In genomic region chr3:186138272-186138981, GRCh38 we compare ENCODE assay signal across 29 cellular contexts. TPM values are rescaled to one million over a fixed set of nuclear protein-coding genes. Genes with fewer than 3 reads are reported as not detected.
DNase-seq lines count a peak whose midpoint lies in the region; ATAC-seq, FAIRE-seq and TF ChIP-seq lines count a peak whose summit lies in the region.
"Had no signal": no experiment of that assay in that cellular context is flagged by ENCODE, and none has a peak within 500 bp of the region (broad histone marks: within the 10 kb centered on the region; RNA-seq: fewer than 3 reads in every experiment).

No MANE protein-coding gene starts in this region.

- no peaks in the 10 kb centered on the region for H3K36me3 ChIP-seq in BLaER1 treated with 17β-estradiol and CSF1 and Interleukin-3, amounts not matched to agents 10 nM and 100 nM
- H3K36me3 ChIP-seq in adrenal gland (replicated peaks in 1 of 2) (no peaks in the 10 kb centered on the region), heart right ventricle (no peaks in the 10 kb centered on the region), pancreas (no peaks in the 10 kb centered on the region), suprapubic skin (no peaks in the 10 kb centered on the region)
- H3K36me3 ChIP-seq: ascending aorta, esophagus muscularis mucosa, gastroesophageal sphincter, tibial artery had no signal

- H3K4me2 ChIP-seq in BLaER1 treated with 17β-estradiol and CSF1 and Interleukin-3, amounts not matched to agents 10 nM and 100 nM = peak overlapping the region; percentile 23 to 66 (median 53); a peak in 19 of 22 replicates

- no peak for TF ChIP-seq EP300 in suprapubic skin (IDR thresholded peaks at IDR 0.05)

- ATAC-seq in heart right ventricle (peak in 7 of 8 donors; percentile 31 to 82 (median 70)), pancreas (peak; percentile 95 to 99 (median 99)), GM18873 (IDR thresholded peaks at IDR 0.05; ENCODE audit: low FRiP score, unreplicated experiment) (no peak)
- ATAC-seq: effector memory CD8-positive, alpha-beta T cell; gastroesophageal sphincter; K562; naive thymus-derived CD8-positive, alpha-beta T cell had no signal

- peak overlapping the region in 1 of 11 experiments; percentile 13; a peak in 2 of 22 replicates for H3K27ac ChIP-seq in BLaER1 treated with 17β-estradiol and CSF1 and Interleukin-3, amounts not matched to agents 10 nM and 100 nM
- H3K27ac ChIP-seq in adrenal gland (peak overlapping the region in 1 of 5 donors; percentile 3), heart right ventricle (no peak overlapping the region), pancreas (peak overlapping the region; percentile 20 to 70 (median 47)), suprapubic skin (no peak overlapping the region)
- H3K27ac ChIP-seq: ascending aorta, esophagus muscularis mucosa, gastroesophageal sphincter, parathyroid adenoma, tibial artery had no signal

- 79 to 85% (median 81%) methylated on average over 12 of the region's 12 CpGs for WGBS in adrenal gland, 4 donors
- 79 to 85% methylated on average over 12 of the region's 12 CpGs for WGBS in heart right ventricle, 2 donors
- WGBS in pancreas, 2 donors = 67 to 68% methylated on average over 12 of the region's 12 CpGs
- WGBS in suprapubic skin = 80% methylated on average over 12 of the region's 12 CpGs

- no peak overlapping the region for H3K9ac ChIP-seq in BLaER1 treated with 17β-estradiol and CSF1 and Interleukin-3, amounts not matched to agents 10 nM and 100 nM
- H3K9ac ChIP-seq: parathyroid adenoma had no signal

- TF ChIP-seq CTCF in adrenal gland (IDR thresholded peaks at IDR 0.05) (no peak), heart right ventricle (IDR thresholded peaks at IDR 0.05) (no peak), pancreas (IDR thresholded peaks at IDR 0.05) (no peak), suprapubic skin (IDR thresholded peaks at IDR 0.05) (no peak)

- H4K20me1 ChIP-seq in BLaER1 treated with 17β-estradiol and CSF1 and Interleukin-3, amounts not matched to agents 10 nM and 100 nM = no peaks in the 10 kb centered on the region

- FAIRE-seq in pancreas (lab: Jason Lieb, UNC) = no peak
- FAIRE-seq: GM12892, K562 had no signal

- H3K9me3 ChIP-seq in BLaER1 treated with 17β-estradiol and CSF1 and Interleukin-3, amounts not matched to agents 10 nM and 100 nM (replicated peaks in 1 of 11) = no peaks in the 10 kb centered on the region; a peak in 1 of 22 replicates
- no peaks in the 10 kb centered on the region for H3K9me3 ChIP-seq in adrenal gland (replicated peaks in 1 of 3)
- H3K9me3 ChIP-seq in heart right ventricle = no peaks in the 10 kb centered on the region
- H3K9me3 ChIP-seq in pancreas = no peaks in the 10 kb centered on the region
- no peaks in the 10 kb centered on the region for H3K9me3 ChIP-seq in suprapubic skin
- H3K9me3 ChIP-seq: ascending aorta, esophagus muscularis mucosa, gastroesophageal sphincter, tibial artery had no signal

- no peak for TF ChIP-seq POLR2A in adrenal gland (IDR thresholded peaks at IDR 0.05)
- TF ChIP-seq POLR2A in suprapubic skin (IDR thresholded peaks at IDR 0.05) = no peak

- no peak overlapping the region for H3K4me3 ChIP-seq in BLaER1 treated with 17β-estradiol and CSF1 and Interleukin-3, amounts not matched to agents 10 nM and 100 nM
- no peak overlapping the region for H3K4me3 ChIP-seq in adrenal gland
- no peak overlapping the region for H3K4me3 ChIP-seq in heart right ventricle
- H3K4me3 ChIP-seq in pancreas = no peak overlapping the region
- no peak overlapping the region for H3K4me3 ChIP-seq in suprapubic skin
- H3K4me3 ChIP-seq: ascending aorta, esophagus muscularis mucosa, gastroesophageal sphincter, K562, tibial artery had no signal

- DNase-seq in adrenal gland (peak; percentile 38 to 59 (median 45)), heart right ventricle (peak in 1 of 2 donors; percentile 31), pancreas (peak in 4 of 6 donors; percentile 66 to 89 (median 74)), NCI-H1436 treated with DMSO at 0.1 percent for 48 hours (lab: John Stamatoyannopoulos, UW) (no peak), suprapubic skin (ENCODE audit: low spot score in 2 of 2) (no peak), T-helper 2 cell (no peak)
- DNase-seq: activated CD4-positive, alpha-beta T cell treated with anti-CD3 and anti-CD28 coated beads for 4 hours; activated naive CD4-positive, alpha-beta T cell treated with anti-CD3 and anti-CD28 coated beads, Interleukin-2, amount 10 ng/mL, durations not matched to agents 7 days and 5 days; activated T-cell treated with anti-CD3 and anti-CD28 coated beads, Interleukin-2, amount 50 U/mL, for 48 hours; CD4-positive, alpha-beta memory T cell; cerebellar nuclear complex; effector memory CD8-positive, alpha-beta T cell; HFFc6; MM.1S; naive thymus-derived CD8-positive, alpha-beta T cell; NCI-H146; NCI-H2227 treated with DMSO at 0.1 percent for 48 hours; NCI-H774; SHP77 treated with DMSO at 0.1 percent for 48 hours; T-helper 1 cell; tibial artery had no signal

- H3K4me1 ChIP-seq in BLaER1 treated with 17β-estradiol and CSF1 and Interleukin-3, amounts not matched to agents 10 nM and 100 nM = peaks cover 41 to 100% (median 81%) of the 10 kb centered on the region in 10 experiments
- H3K4me1 ChIP-seq in adrenal gland (replicated peaks in 1 of 2) (peaks cover 0 to 17% of the 10 kb centered on the region in 2 donors), heart right ventricle (peaks cover 0 to 13% (median 2%) of the 10 kb centered on the region in 9 donors), pancreas (peaks cover 0 to 7% (median 0%) of the 10 kb centered on the region in 3 donors), suprapubic skin (peaks cover 3% of the 10 kb centered on the region)
- H3K4me1 ChIP-seq: ascending aorta, gastroesophageal sphincter, parathyroid adenoma, tibial artery had no signal

- intact Hi-C loops in adrenal gland (cut with DNase I) = no loop called here
- intact Hi-C loops in heart right ventricle (cut with DNase I) = no loop called here
- intact Hi-C loops in pancreas (cut with DNase I) = no loop called here

- peaks cover 0 to 19% (median 0%) of the 10 kb centered on the region in 11 experiments; a peak in 4 of 22 replicates for H3K27me3 ChIP-seq in BLaER1 treated with 17β-estradiol and CSF1 and Interleukin-3, amounts not matched to agents 10 nM and 100 nM
- H3K27me3 ChIP-seq in adrenal gland (no peaks in the 10 kb centered on the region), heart right ventricle (no peaks in the 10 kb centered on the region), pancreas (no peaks in the 10 kb centered on the region), suprapubic skin (no peaks in the 10 kb centered on the region)
- H3K27me3 ChIP-seq: ascending aorta, esophagus muscularis mucosa, gastroesophageal sphincter, tibial artery had no signal

RNA-seq across cellular contexts. Expression of gene ETV5, which starts 29.5 kb away (rescaled TPM):
- total RNA-seq in adrenal gland = 100 to 1,000 TPM in 2 of 8 donors, 10 to 100 TPM in 6; 17.2 to 114 (median 77.9) TPM
- 10 to 100 TPM; 19.4 to 55.6 (median 29.0) TPM for polyA plus RNA-seq in adrenal gland
- 10 to 100 TPM in 1 of 10 donors, 1 to 10 TPM in 9; 4.4 to 12.6 (median 5.8) TPM for total RNA-seq in heart right ventricle
- polyA plus RNA-seq in heart right ventricle = 1 to 10 TPM; 1.5 to 5.3 TPM
- total RNA-seq in pancreas = 10 to 100 TPM; 17.1 to 58.5 (median 32.0) TPM
- 10 to 100 TPM; 12.2 to 12.9 TPM for polyA plus RNA-seq in pancreas
- 10 to 100 TPM; 11.2 to 28.6 (median 16.7) TPM for total RNA-seq in suprapubic skin
- polyA plus RNA-seq: CD4-positive, alpha-beta memory T cell had no signal

Comparison
In these comparisons a context has a peak if more than half of its experiments do, and no peak if none do; other contexts are left out.
1. H3K27ac ChIP-seq: peak in pancreas (4 of 4); none in heart right ventricle (0 of 10) and suprapubic skin (single experiment).
2. DNase-seq: peak in adrenal gland (7 of 7) and pancreas (4 of 6); none in NCI-H1436 treated with DMSO at 0.1 percent for 48 hours (single experiment), suprapubic skin (0 of 2) and T-helper 2 cell (0 of 5).